14 cellular contexts compared by ENCODE assay signal in the genomic region with DNA sequence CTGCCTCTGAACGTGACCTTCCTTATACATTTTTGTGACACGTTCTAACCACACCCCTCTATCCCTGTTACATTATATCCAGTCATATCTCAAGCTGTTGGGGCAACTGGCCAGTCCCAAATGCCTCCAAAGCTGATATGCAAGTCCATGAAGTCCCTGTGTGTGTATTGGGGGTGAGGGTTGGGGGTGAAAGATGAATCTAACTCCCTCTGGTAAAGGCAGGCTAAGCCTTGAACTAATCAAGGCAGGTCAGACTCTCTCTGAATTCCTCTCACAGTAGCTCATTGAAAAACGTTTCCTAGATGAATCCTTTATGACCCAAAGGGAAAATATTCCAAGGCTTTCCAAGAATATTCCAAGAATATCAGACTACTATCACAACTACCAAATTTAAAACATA.
"Had no signal": no experiment of that assay in that cellular context is flagged by ENCODE, and none has a peak within 500 bp of the region (broad histone marks: within the 10 kb centered on the region; RNA-seq: fewer than 3 reads in every experiment).

No MANE protein-coding gene starts in this region.

- ATAC-seq: stimulated activated naive B cell treated with anti-CD40 and anti-IgM and Interleukin-4, amounts not matched to agents 10 μg/mL and 1 μg/mL and 100 μg/mL, for 72 hours had no signal

- H3K36me3 ChIP-seq: lower lobe of right lung, sigmoid colon, spleen, thyroid gland had no signal

- H3K4me1 ChIP-seq: lower lobe of right lung, sigmoid colon, spleen, thyroid gland had no signal

- H3K27me3 ChIP-seq: dorsolateral prefrontal cortex, sigmoid colon, spleen, thyroid gland had no signal

- H3K9me3 ChIP-seq: lower lobe of right lung, sigmoid colon, thyroid gland had no signal

- H3K4me3 ChIP-seq: dorsolateral prefrontal cortex, lower lobe of right lung, sigmoid colon, spleen, thyroid gland had no signal

- DNase-seq: activated CD4-positive, alpha-beta T cell treated with anti-CD3 and anti-CD28 coated beads, Interleukin-2, amount 50 U/mL, for 1 hour; activated CD8-positive, alpha-beta memory T cell treated with anti-CD3 and anti-CD28 coated beads for 24 hours; activated CD8-positive, alpha-beta memory T cell treated with anti-CD3 and anti-CD28 coated beads, Interleukin-2, amount 50 U/mL, for 48 hours; activated gamma-delta T cell; amygdala; caudate nucleus; dorsolateral prefrontal cortex; hypothalamus; lower lobe of right lung; sigmoid colon; spleen; stimulated activated naive B cell treated with anti-CD40 and anti-IgM and Interleukin-4, amounts not matched to agents 10 μg/mL and 1 μg/mL and 100 μg/mL, for 72 hours; T1000; thyroid gland had no signal
